In the genomic region with DNA sequence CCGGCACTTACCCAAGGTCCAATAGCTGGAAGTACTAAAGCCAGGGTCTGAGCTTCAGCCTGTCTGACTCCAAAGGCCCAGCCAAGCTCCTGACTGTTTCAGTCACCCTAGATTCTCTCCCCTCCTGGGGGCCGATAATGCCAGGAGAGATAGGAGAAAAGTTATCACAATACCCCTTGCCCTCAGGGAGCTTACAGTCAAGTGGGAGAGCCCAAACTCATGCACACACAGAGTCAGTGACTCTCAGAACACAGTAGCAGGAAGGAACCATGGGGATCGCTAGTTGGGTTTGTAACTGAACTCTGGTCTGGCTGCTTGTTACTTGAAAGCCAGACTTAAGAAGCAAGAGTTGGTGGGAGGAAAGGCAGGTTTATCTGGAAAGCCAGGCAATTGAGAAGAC, we compare ENCODE assay signal across 20 cellular contexts. TPM values are rescaled to one million over a fixed set of nuclear protein-coding genes. Genes with fewer than 3 reads are reported as not detected.
DNase-seq lines count a peak whose midpoint lies in the region; ATAC-seq lines count a peak whose summit lies in the region.
"Had no signal": no experiment of that assay in that cellular context is flagged by ENCODE, and none has a peak within 500 bp of the region (broad histone marks: within the 10 kb centered on the region; RNA-seq: fewer than 3 reads in every experiment).

No MANE protein-coding gene starts in this region.

- no peak overlapping the region for H3K4me3 Mint-ChIP-seq in activated naive CD4-positive, alpha-beta T cell treated with anti-CD3 and anti-CD28 coated beads for 36 hours
- no peak overlapping the region for H3K4me3 Mint-ChIP-seq in T-helper 17 cell
- no peak overlapping the region for H3K4me3 Mint-ChIP-seq in natural killer cell treated with Interleukin-12 subunit alpha and Interleukin-12 subunit beta and Interleukin-15 and Interleukin-18, amount 100 ng/mL, for 72 hours
- H3K4me3 Mint-ChIP-seq: HFFc6 had no signal

- no peak for DNase-seq in activated naive CD4-positive, alpha-beta T cell treated with anti-CD3 and anti-CD28 coated beads for 36 hours
- no peak for DNase-seq in activated naive CD4-positive, alpha-beta T cell (lab: John Stamatoyannopoulos, UW)
- no peak for DNase-seq in T-helper 17 cell
- no peak for DNase-seq in activated naive CD4-positive, alpha-beta T cell treated with anti-CD3 and anti-CD28 coated beads, Interleukin-2, amount 50 U/mL, for 72 hours (ENCODE audit: low spot score in 2 of 2)
- no peak for DNase-seq in natural killer cell treated with Interleukin-12 subunit alpha and Interleukin-12 subunit beta and Interleukin-15 and Interleukin-18, amount 100 ng/mL, for 72 hours (ENCODE audit: low spot score)
- DNase-seq in COR-L47 (lab: John Stamatoyannopoulos, UW) = no peak
- no peak for DNase-seq in OCI-M1 (lab: John Stamatoyannopoulos, UW)
- no peak for DNase-seq in NCI-H187 treated with DMSO at 0.1 percent for 48 hours (lab: John Stamatoyannopoulos, UW)
- DNase-seq: 8988T, Caco-2, DMS153, HFFc6, NCI-H1436 treated with DMSO at 0.1 percent for 48 hours, NCI-H2081 treated with DMSO at 0.1 percent for 48 hours, NCI-H510A treated with DMSO at 0.1 percent for 48 hours, NCI-H82, PC-9 had no signal

- CTCF ChIA-PET in activated naive CD4-positive, alpha-beta T cell treated with anti-CD3 and anti-CD28 coated beads for 36 hours (lab: Charles Lee) = interaction anchor here (0.7 to 1.9 kb wide), 5 partner anchors 14 to 87 kb away, joined by 3 to 12 read pairs (median 3); a partner anchor contains a TSS

- peaks cover 5% of the 10 kb centered on the region for H3K4me1 Mint-ChIP-seq in activated naive CD4-positive, alpha-beta T cell treated with anti-CD3 and anti-CD28 coated beads for 36 hours (ENCODE audit: low read depth)
- peaks cover 13% of the 10 kb centered on the region for H3K4me1 Mint-ChIP-seq in T-helper 17 cell
- peaks cover 17 to 26% of the 10 kb centered on the region in 2 donors for H3K4me1 Mint-ChIP-seq in natural killer cell treated with Interleukin-12 subunit alpha and Interleukin-12 subunit beta and Interleukin-15 and Interleukin-18, amount 100 ng/mL, for 72 hours (ENCODE audit: low read depth in 2 of 2)

- no peaks in the 10 kb centered on the region for H3K9me3 ChIP-seq in T-helper 17 cell (ENCODE audit: control insufficient read depth, low read length, poor library complexity, severe bottlenecking)
- H3K9me3 ChIP-seq: BLaER1, Caco-2 had no signal

- intact Hi-C loops in activated naive CD4-positive, alpha-beta T cell treated with anti-CD3 and anti-CD28 coated beads for 36 hours (cut with micrococcal nuclease) = no loop called here

- H3K9me3 Mint-ChIP-seq in activated naive CD4-positive, alpha-beta T cell treated with anti-CD3 and anti-CD28 coated beads for 36 hours = no peaks in the 10 kb centered on the region
- no peaks in the 10 kb centered on the region for H3K9me3 Mint-ChIP-seq in activated naive CD4-positive, alpha-beta T cell treated with anti-CD3 and anti-CD28 coated beads, Interleukin-2, amount 50 U/mL, for 72 hours
- H3K9me3 Mint-ChIP-seq in natural killer cell treated with Interleukin-12 subunit alpha and Interleukin-12 subunit beta and Interleukin-15 and Interleukin-18, amount 100 ng/mL, for 72 hours = no peaks in the 10 kb centered on the region
- H3K9me3 Mint-ChIP-seq: HFFc6 had no signal

- ATAC-seq in T-helper 17 cell = no peak
- no peak for ATAC-seq in activated naive CD4-positive, alpha-beta T cell treated with anti-CD3 and anti-CD28 coated beads, Interleukin-2, amount 50 U/mL, for 72 hours
- ATAC-seq in natural killer cell treated with Interleukin-12 subunit alpha and Interleukin-12 subunit beta and Interleukin-15 and Interleukin-18, amount 100 ng/mL, for 72 hours = no peak
- ATAC-seq: HepG2 had no signal

- peak overlapping the region; percentile 17 for H3K27ac Mint-ChIP-seq in activated naive CD4-positive, alpha-beta T cell treated with anti-CD3 and anti-CD28 coated beads for 36 hours
- peak overlapping the region; percentile 81 for H3K27ac Mint-ChIP-seq in T-helper 17 cell
- H3K27ac Mint-ChIP-seq in activated naive CD4-positive, alpha-beta T cell treated with anti-CD3 and anti-CD28 coated beads, Interleukin-2, amount 50 U/mL, for 72 hours = peak overlapping the region; percentile 67 to 79
- peak overlapping the region; percentile 68 to 91 for H3K27ac Mint-ChIP-seq in natural killer cell treated with Interleukin-12 subunit alpha and Interleukin-12 subunit beta and Interleukin-15 and Interleukin-18, amount 100 ng/mL, for 72 hours
- H3K27ac Mint-ChIP-seq: HFFc6 had no signal

- peaks cover 38% of the 10 kb centered on the region for H3K36me3 Mint-ChIP-seq in activated naive CD4-positive, alpha-beta T cell treated with anti-CD3 and anti-CD28 coated beads for 36 hours (ENCODE audit: low read depth)
- peaks cover 8% of the 10 kb centered on the region for H3K36me3 Mint-ChIP-seq in T-helper 17 cell (ENCODE audit: low read depth)
- H3K36me3 Mint-ChIP-seq in activated naive CD4-positive, alpha-beta T cell treated with anti-CD3 and anti-CD28 coated beads, Interleukin-2, amount 50 U/mL, for 72 hours = peaks cover 38 to 46% of the 10 kb centered on the region in 2 donors
- H3K36me3 Mint-ChIP-seq in natural killer cell treated with Interleukin-12 subunit alpha and Interleukin-12 subunit beta and Interleukin-15 and Interleukin-18, amount 100 ng/mL, for 72 hours = peaks cover 32% of the 10 kb centered on the region

- H3K27me3 Mint-ChIP-seq in activated naive CD4-positive, alpha-beta T cell treated with anti-CD3 and anti-CD28 coated beads for 36 hours (ENCODE audit: low read depth) = no peaks in the 10 kb centered on the region
- H3K27me3 Mint-ChIP-seq in T-helper 17 cell = no peaks in the 10 kb centered on the region
- no peaks in the 10 kb centered on the region for H3K27me3 Mint-ChIP-seq in natural killer cell treated with Interleukin-12 subunit alpha and Interleukin-12 subunit beta and Interleukin-15 and Interleukin-18, amount 100 ng/mL, for 72 hours

RNA-seq across cellular contexts. Expression of a gene that starts 14.9 kb away (rescaled TPM):
- 1 to 10 TPM; 7.8 to 8.3 TPM for total RNA-seq in activated naive CD4-positive, alpha-beta T cell treated with anti-CD3 and anti-CD28 coated beads for 36 hours
- total RNA-seq in T-helper 17 cell = 1 to 10 TPM; 5.1 to 5.3 TPM
- total RNA-seq in activated naive CD4-positive, alpha-beta T cell treated with anti-CD3 and anti-CD28 coated beads, Interleukin-2, amount 50 U/mL, for 72 hours = 1 to 10 TPM; 2.3 to 9.3 TPM
- 10 to 100 TPM; 10.4 to 11.8 TPM for total RNA-seq in natural killer cell treated with Interleukin-12 subunit alpha and Interleukin-12 subunit beta and Interleukin-15 and Interleukin-18, amount 100 ng/mL, for 72 hours

RNA-seq across cellular contexts. Expression of a gene that starts 23.1 kb away (rescaled TPM):
- 1 to 10 TPM; 5.1 to 6.1 TPM for total RNA-seq in activated naive CD4-positive, alpha-beta T cell treated with anti-CD3 and anti-CD28 coated beads for 36 hours
- 1 to 10 TPM; 7.6 TPM for total RNA-seq in T-helper 17 cell
- 1 to 10 TPM; 4.5 to 8.2 TPM for total RNA-seq in activated naive CD4-positive, alpha-beta T cell treated with anti-CD3 and anti-CD28 coated beads, Interleukin-2, amount 50 U/mL, for 72 hours
- 10 to 100 TPM in 1 of 2 donors, 1 to 10 TPM in 1; 8.7 to 10.3 TPM for total RNA-seq in natural killer cell treated with Interleukin-12 subunit alpha and Interleukin-12 subunit beta and Interleukin-15 and Interleukin-18, amount 100 ng/mL, for 72 hours

RNA-seq across cellular contexts. Expression of a gene that starts 39.0 kb away (rescaled TPM):
- 10 to 100 TPM; 83.8 to 89.0 TPM for total RNA-seq in activated naive CD4-positive, alpha-beta T cell treated with anti-CD3 and anti-CD28 coated beads for 36 hours
- 100 to 1,000 TPM; 322 to 338 TPM for total RNA-seq in T-helper 17 cell
- total RNA-seq in activated naive CD4-positive, alpha-beta T cell treated with anti-CD3 and anti-CD28 coated beads, Interleukin-2, amount 50 U/mL, for 72 hours = 100 to 1,000 TPM; 297 to 390 TPM
- total RNA-seq in natural killer cell treated with Interleukin-12 subunit alpha and Interleukin-12 subunit beta and Interleukin-15 and Interleukin-18, amount 100 ng/mL, for 72 hours = 100 to 1,000 TPM; 648 to 717 TPM
- total RNA-seq: HFFc6, M059J had no signal

RNA-seq across cellular contexts. Expression of a gene that starts 46.7 kb away (rescaled TPM):
- total RNA-seq in activated naive CD4-positive, alpha-beta T cell treated with anti-CD3 and anti-CD28 coated beads for 36 hours = 1 to 10 TPM; 7.6 to 9.5 TPM
- total RNA-seq in T-helper 17 cell = 10 to 100 TPM; 19.5 to 21.4 TPM
- total RNA-seq in activated naive CD4-positive, alpha-beta T cell treated with anti-CD3 and anti-CD28 coated beads, Interleukin-2, amount 50 U/mL, for 72 hours = 10 to 100 TPM; 11.1 to 11.6 TPM
- total RNA-seq in natural killer cell treated with Interleukin-12 subunit alpha and Interleukin-12 subunit beta and Interleukin-15 and Interleukin-18, amount 100 ng/mL, for 72 hours = 10 to 100 TPM; 14.9 to 22.9 TPM

Comparison
In these comparisons a context has a peak if more than half of its experiments do, and no peak if none do; other contexts are left out.
1. H3K27ac Mint-ChIP-seq: peak in every context shown above with its lines; median percentile 81 in T-helper 17 cell; 80 in natural killer cell treated with Interleukin-12 subunit alpha and Interleukin-12 subunit beta and Interleukin-15 and Interleukin-18, amount 100 ng/mL, for 72 hours; 73 in activated naive CD4-positive, alpha-beta T cell treated with anti-CD3 and anti-CD28 coated beads, Interleukin-2, amount 50 U/mL, for 72 hours; 17 in activated naive CD4-positive, alpha-beta T cell treated with anti-CD3 and anti-CD28 coated beads for 36 hours.